In the genomic region with DNA sequence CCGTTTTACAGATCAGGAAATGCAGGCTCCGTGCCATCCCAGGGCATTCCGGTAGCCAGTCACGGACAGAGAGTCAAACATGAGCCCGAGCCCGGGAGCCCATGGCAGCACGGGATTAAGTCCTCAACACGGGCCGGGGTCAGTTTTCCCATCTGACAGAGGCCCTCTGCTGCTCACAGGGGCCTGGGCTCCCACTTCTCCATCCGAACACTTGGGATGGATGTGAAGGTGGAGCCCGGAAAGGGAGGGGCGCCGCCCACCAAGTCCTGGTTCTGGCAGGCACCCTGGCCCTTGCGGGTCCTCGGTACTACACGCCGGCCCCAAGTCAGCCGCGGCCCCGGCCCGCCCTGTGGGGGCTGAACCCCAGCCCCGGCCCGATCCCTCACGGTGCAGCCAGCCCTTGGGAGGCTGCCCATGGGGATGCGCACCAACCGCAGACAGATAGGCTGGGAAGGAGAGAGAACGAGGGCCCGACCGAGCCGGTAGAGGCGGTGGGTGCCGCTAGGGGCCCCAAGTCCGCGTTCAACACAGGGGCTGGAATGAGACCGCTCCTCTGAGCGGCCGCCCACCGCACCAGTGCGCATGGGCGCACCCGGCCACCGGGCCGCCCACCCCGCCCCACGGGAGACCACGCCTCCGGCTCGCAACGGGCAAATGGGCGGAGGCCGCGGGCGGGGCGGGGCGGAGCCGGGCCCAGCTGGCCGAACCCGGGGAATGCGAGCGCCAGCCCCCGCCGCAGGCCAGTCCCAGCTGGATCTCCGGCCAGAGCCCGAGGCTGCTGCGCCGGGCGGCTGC, we compare ENCODE assay signal across 8 cellular contexts. TPM values are rescaled to one million over a fixed set of nuclear protein-coding genes. Genes with fewer than 3 reads are reported as not detected.
DNase-seq lines count a peak whose midpoint lies in the region; ATAC-seq, FAIRE-seq and TF ChIP-seq lines count a peak whose summit lies in the region.

TSS of gene CAPN5 (plus strand) at position 743 of the 795 bp plus-strand sequence. CDS start 17,916 bp downstream, outside the sequence.

- ATAC-seq in GM21381 (IDR thresholded peaks at IDR 0.05; ENCODE audit: unreplicated experiment): peak; percentile 88

- peak within 1 kb of the TSS; percentile 63 for H3K9ac ChIP-seq in OCI-LY1 (ENCODE audit: low read length)
- H3K9ac ChIP-seq in mucosa of stomach (ENCODE audit: low read length): peak within 1 kb of the TSS; percentile 79

- H3K27me3 ChIP-seq in OCI-LY1 (ENCODE audit: insufficient read depth, low read length) (peaks cover 3% of the 10 kb centered on the region; the same call in 1 of the 2 replicates), mucosa of stomach (ENCODE audit: control insufficient read depth, insufficient read depth, low read length) (no peaks in the 10 kb centered on the region)

- H3K9me3 ChIP-seq in OCI-LY1 (ENCODE audit: low read length): no peaks in the 10 kb centered on the region
- H3K9me3 ChIP-seq in mucosa of stomach (ENCODE audit: control insufficient read depth, low read length): no peaks in the 10 kb centered on the region

- H3K4me2 ChIP-seq in OCI-LY1 (ENCODE audit: low read length): peak within 1 kb of the TSS; percentile 87

- H3K4me3 ChIP-seq in OCI-LY1 (ENCODE audit: low read depth, low read length, poor library complexity, severe bottlenecking): peak within 1 kb of the TSS; percentile 63
- H3K4me3 ChIP-seq in epithelial cell of proximal tubule (ENCODE audit: low read depth, low read length): peak within 1 kb of the TSS; percentile 76
- peak within 1 kb of the TSS; percentile 62 for H3K4me3 ChIP-seq in mucosa of stomach (ENCODE audit: low read length)

- DNase-seq in D341Med (ENCODE audit: low spot score) (peak; percentile 99), HTR-8/SVneo (ENCODE audit: insufficient read length, low spot score) (peak; percentile 96), activated T-cell treated with anti-CD3 and anti-CD28 coated beads for 4 hours (peak; percentile 82), epithelial cell of proximal tubule (ENCODE audit: low read depth) (no peak)
- DNase-seq in stimulated activated CD8-positive, alpha-beta memory T cell treated with anti-CD3 and anti-CD28 coated beads, Interleukin-4, amount 100 ng/mL, for 4 hours (ENCODE audit: low read depth in 2 of 2, low spot score in 1 of 2): peak; percentile 65 to 73

- no peaks in the 10 kb centered on the region for H3K9me2 ChIP-seq in OCI-LY1 (ENCODE audit: low read depth, low read length)

- no peaks in the 10 kb centered on the region for H4K20me1 ChIP-seq in OCI-LY1 (ENCODE audit: insufficient read depth, low read length)

- no peaks in the 10 kb centered on the region for H3K79me2 ChIP-seq in OCI-LY1 (ENCODE audit: insufficient read depth, low read length)

- H3K4me1 ChIP-seq in OCI-LY1 (ENCODE audit: insufficient read depth, low read length, severe bottlenecking): peaks cover 7% of the 10 kb centered on the region
- peaks cover 66% of the 10 kb centered on the region for H3K4me1 ChIP-seq in mucosa of stomach (ENCODE audit: control insufficient read depth, insufficient read depth, low read length)

- peak; percentile 98 for FAIRE-seq in HTR-8/SVneo (lab: Jason Lieb, UNC)

- TF ChIP-seq CTCF in OCI-LY1 (IDR thresholded peaks at IDR 0.05; ENCODE audit: low read length) (peak; percentile 36), epithelial cell of proximal tubule (conservative IDR thresholded peaks at IDR 0.05; ENCODE audit: low read depth, low read length) (no peak)

- H2AFZ ChIP-seq in OCI-LY1 (ENCODE audit: low read length): 0 out of 2 replicates have a peak within 1 kb of the TSS, but pooled peaks have one; percentile 43

- no peaks in the 10 kb centered on the region for H3F3A ChIP-seq in OCI-LY1 (ENCODE audit: insufficient read depth, low read length)

- H3K36me3 ChIP-seq in OCI-LY1 (ENCODE audit: insufficient read depth, low read length) (no peaks in the 10 kb centered on the region; the same call in 1 of the 2 replicates), mucosa of stomach (ENCODE audit: control insufficient read depth, insufficient read depth, low read length) (no peaks in the 10 kb centered on the region)

- no peak within 1 kb of the TSS for H3K27ac ChIP-seq in OCI-LY1 (ENCODE audit: low read depth, low read length, poor library complexity, severe bottlenecking)

RNA-seq across cellular contexts. Expression of gene CAPN5, which starts in this region (rescaled TPM):
- total RNA-seq in epithelial cell of proximal tubule: 4.7 and 7.3 TPM in 2 replicates
